Comparison of ENCODE assay signal across 22 cellular contexts in the genomic region with DNA sequence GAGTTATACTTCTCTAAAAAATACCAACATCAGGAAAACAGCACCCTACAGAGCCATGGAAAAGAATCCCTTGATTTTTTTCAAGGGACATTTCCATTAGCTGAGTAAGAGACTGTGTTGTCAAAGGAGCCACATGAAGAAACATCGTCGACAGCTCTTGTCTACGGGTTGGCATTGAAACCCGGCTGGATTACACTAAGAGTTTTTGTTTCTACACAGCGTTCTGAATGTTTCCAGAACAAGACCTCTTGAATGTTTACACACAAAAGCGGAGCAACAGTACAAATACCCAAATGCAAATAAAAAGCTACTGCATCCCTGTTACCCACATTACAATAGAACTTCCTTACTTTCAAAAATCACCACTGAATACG. TPM values are rescaled to one million over a fixed set of nuclear protein-coding genes. Genes with fewer than 3 reads are reported as not detected.
DNase-seq lines count a peak whose midpoint lies in the region; ATAC-seq and TF ChIP-seq lines count a peak whose summit lies in the region.
"Had no signal": no experiment of that assay in that cellular context is flagged by ENCODE, and none has a peak within 500 bp of the region (broad histone marks: within the 10 kb centered on the region; RNA-seq: fewer than 3 reads in every experiment).

No MANE protein-coding gene starts in this region.

- H3K79me2 ChIP-seq in PC-3 (ENCODE audit: low read length): no peaks in the 10 kb centered on the region

- BruUV-seq in PC-3 (replicated peaks; lab: Mats Ljungman, UMichigan): no TSS peak

- POLR2A ChIA-PET in PC-3 (lab: Charles Lee; ENCODE audit: unreplicated experiment): no interaction called here

- no peak overlapping the region for H3K9ac ChIP-seq in PC-3 (ENCODE audit: low read length)

- H2AFZ ChIP-seq in PC-3 (ENCODE audit: low read length): no peak overlapping the region

- intact Hi-C loops in PC-3 (cut with micrococcal nuclease) (no loop called here), vagina (cut with DNase I) (no loop called here), upper lobe of right lung (cut with DNase I) (no loop called here)

- no peaks in the 10 kb centered on the region for H3F3A ChIP-seq in PC-3 (ENCODE audit: low read length, unreplicated experiment)

- 0 out of 2 replicates have a peak overlapping the region, but pooled peaks have one; percentile 2 for H3K4me2 ChIP-seq in PC-3 (ENCODE audit: low read length)

- no peaks in the 10 kb centered on the region for H3K36me3 ChIP-seq in PC-3 (ENCODE audit: low read depth, low read length)
- no peaks in the 10 kb centered on the region for H3K36me3 ChIP-seq in vagina
- H3K36me3 ChIP-seq in upper lobe of right lung: no peaks in the 10 kb centered on the region

- no peaks in the 10 kb centered on the region for H4K20me1 ChIP-seq in PC-3 (ENCODE audit: low read length)

- H3K4me1 ChIP-seq in PC-3 (ENCODE audit: insufficient read depth, low read length) (peaks cover 16% of the 10 kb centered on the region), vagina (peaks cover 10% of the 10 kb centered on the region), upper lobe of right lung (no peaks in the 10 kb centered on the region)

- TF ChIP-seq CTCF in PC-3 (conservative IDR thresholded peaks at IDR 0.05; ENCODE audit: low read depth, low read length): no peak
- TF ChIP-seq CTCF in vagina (IDR thresholded peaks at IDR 0.05): no peak
- no peak for TF ChIP-seq CTCF in upper lobe of right lung (IDR thresholded peaks at IDR 0.05)

- H3K27ac ChIP-seq in PC-3 (ENCODE audit: low read length): no peak overlapping the region
- peak overlapping the region; percentile 72 for H3K27ac ChIP-seq in cingulate gyrus (ENCODE audit: low read depth, low read length)
- H3K27ac ChIP-seq in substantia nigra (ENCODE audit: low read depth, low read length, poor library complexity, severe bottlenecking): peak overlapping the region; percentile 59
- H3K27ac ChIP-seq in vagina: no peak overlapping the region
- H3K27ac ChIP-seq in upper lobe of right lung: no peak overlapping the region
- H3K27ac ChIP-seq: HL-60, SK-N-MC had no signal

- TF ChIP-seq POLR2A in vagina (IDR thresholded peaks at IDR 0.05): no peak

- H3K4me3 ChIP-seq in PC-3 (ENCODE audit: low read length): no peak overlapping the region
- H3K4me3 ChIP-seq in vagina: no peak overlapping the region
- H3K4me3 ChIP-seq in upper lobe of right lung: no peak overlapping the region
- H3K4me3 ChIP-seq: SK-N-MC had no signal

- ATAC-seq in PC-3 (no peak), upper lobe of right lung (no peak)

- H3K9me3 ChIP-seq in PC-3 (ENCODE audit: low read length) (no peaks in the 10 kb centered on the region), vagina (no peaks in the 10 kb centered on the region), upper lobe of right lung (no peaks in the 10 kb centered on the region)

- CTCF ChIA-PET in PC-3 (lab: Charles Lee): no interaction called here

- no peaks in the 10 kb centered on the region for H3K9me2 ChIP-seq in PC-3 (replicated peaks; ENCODE audit: low read length)

- H3K27me3 ChIP-seq in PC-3 (ENCODE audit: low read length) (no peaks in the 10 kb centered on the region), vagina (no peaks in the 10 kb centered on the region), upper lobe of right lung (no peaks in the 10 kb centered on the region)

- DNase-seq in NCI-H2029 (lab: John Stamatoyannopoulos, UW) (peak; percentile 16), NCI-H2029 treated with DMSO at 0.1 percent for 48 hours (lab: John Stamatoyannopoulos, UW) (no peak), PC-3 (no peak), substantia nigra (lab: John Stamatoyannopoulos, UW) (peak in 3 of 49 donors; percentile 13 to 57 (median 15)), vagina (ENCODE audit: extremely low spot score in 2 of 2) (no peak), upper lobe of right lung (no peak), DMS114 treated with DMSO at 0.1 percent for 48 hours (lab: John Stamatoyannopoulos, UW; ENCODE audit: unreplicated experiment) (no peak)
- DNase-seq: 8988T, GDM1, HCEC 1CT, IMR-90, Kasumi-1, MM.1S, NCI-H1092 treated with DMSO at 0.1 percent for 48 hours, NCI-H146, NCI-H2081 treated with DMSO at 0.1 percent for 48 hours, NCI-H226, NCI-H524, Right ventricle myocardium superior had no signal

RNA-seq across cellular contexts. Expression of a gene that starts 2.4 kb away (rescaled TPM):
- total RNA-seq in PC-3 (2014; rRNA removed) (0.11 and 0.23 TPM in 2 replicates), vagina (0.74 TPM), upper lobe of right lung (0.84 TPM)

RNA-seq across cellular contexts. Expression of a gene that starts 12.1 kb away (rescaled TPM):
- 92.2 and 114 TPM in 2 replicates for total RNA-seq in PC-3 (2014; rRNA removed)
- total RNA-seq in vagina: 50.1 TPM
- total RNA-seq in upper lobe of right lung: 42.9 TPM

Comparison
In these comparisons a context has a peak if more than half of its experiments do, and no peak if none do; other contexts are left out.
1. H3K27ac ChIP-seq: peak in cingulate gyrus (single experiment) and substantia nigra (single experiment); none in PC-3 (single experiment), vagina (single experiment) and upper lobe of right lung (single experiment).